ENCODE assay signal across 12 cellular contexts in the genomic region with DNA sequence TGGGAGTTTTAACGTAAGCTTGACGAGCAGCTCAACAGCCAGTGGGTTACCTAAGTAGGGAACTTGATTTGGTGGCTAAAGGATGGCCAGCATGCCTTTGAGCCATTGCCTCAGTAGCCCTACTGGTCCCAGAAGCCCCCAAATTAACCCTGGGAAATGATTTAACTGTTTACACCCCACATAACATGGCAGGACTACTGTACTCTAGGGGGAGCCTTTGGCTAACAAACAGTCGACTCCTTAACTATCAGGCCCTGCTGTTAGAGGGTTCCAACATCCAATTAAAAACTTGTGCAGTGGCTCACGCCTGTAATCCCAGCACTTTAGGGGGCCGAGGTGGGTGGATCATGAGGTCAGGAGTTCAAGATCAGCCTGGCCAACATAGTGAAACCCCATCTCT. TPM values are rescaled to one million over a fixed set of nuclear protein-coding genes. Genes with fewer than 3 reads are reported as not detected.
DNase-seq lines count a peak whose midpoint lies in the region; ATAC-seq, FAIRE-seq and TF ChIP-seq lines count a peak whose summit lies in the region.
"Had no signal": no experiment of that assay in that cellular context is flagged by ENCODE, and none has a peak within 500 bp of the region (broad histone marks: within the 10 kb centered on the region; RNA-seq: fewer than 3 reads in every experiment).

No MANE protein-coding gene starts in this region.

- peaks cover 11% of the 10 kb centered on the region for H3K4me1 Mint-ChIP-seq in activated CD8-positive, alpha-beta T cell treated with anti-CD3 and anti-CD28 coated beads, Interleukin-2, amount 10 ng/mL, durations not matched to agents 7 days and 5 days (ENCODE audit: low read depth)

- peaks cover 14% of the 10 kb centered on the region for H3K36me3 Mint-ChIP-seq in activated CD8-positive, alpha-beta T cell treated with anti-CD3 and anti-CD28 coated beads, Interleukin-2, amount 10 ng/mL, durations not matched to agents 7 days and 5 days (ENCODE audit: low read depth)

- H3K27me3 ChIP-seq in left ventricle myocardium inferior (ENCODE audit: low read depth) (no peaks in the 10 kb centered on the region), bronchial epithelial cell (ENCODE audit: control insufficient read depth, insufficient read depth, low read length) (no peaks in the 10 kb centered on the region)

- TF ChIP-seq CTCF in left ventricle myocardium inferior (IDR thresholded peaks at IDR 0.05; ENCODE audit: borderline replicate concordance) (peak; percentile 9), bronchial epithelial cell (IDR thresholded peaks at IDR 0.05; ENCODE audit: insufficient read depth, low read length, severe bottlenecking) (peak; percentile 17)

- intact Hi-C loops in left ventricle myocardium inferior (cut with micrococcal nuclease) (no loop called here), left cardiac atrium (cut with DNase I) (no loop called here), left colon (cut with DNase I, micrococcal nuclease) (loop anchor here in 1 of 2 donors (5.0 kb wide), 1 partner anchor 272 kb away; no protein-coding TSS in a partner anchor)

- POLR2A ChIA-PET in activated CD8-positive, alpha-beta T cell treated with anti-CD3 and anti-CD28 coated beads, Interleukin-2, amount 10 ng/mL, durations not matched to agents 7 days and 5 days (lab: Charles Lee) = no interaction called here

- H3K27ac ChIP-seq in left ventricle myocardium inferior (replicated peaks) = no peak overlapping the region

- no peak for FAIRE-seq in bronchial epithelial cell (lab: Jason Lieb, UNC)

- peaks cover 22% of the 10 kb centered on the region for H3K9me3 ChIP-seq in left ventricle myocardium inferior (replicated peaks)

- H3K4me3 ChIP-seq in left ventricle myocardium inferior (no peak overlapping the region), bronchial epithelial cell (ENCODE audit: low read depth, low read length) (no peak overlapping the region)

- peaks cover 6% of the 10 kb centered on the region for H3K27me3 Mint-ChIP-seq in activated CD8-positive, alpha-beta T cell treated with anti-CD3 and anti-CD28 coated beads, Interleukin-2, amount 10 ng/mL, durations not matched to agents 7 days and 5 days (ENCODE audit: low read depth)

- H3K4me1 ChIP-seq in left ventricle myocardium inferior = peaks cover 4% of the 10 kb centered on the region

- H3K36me3 ChIP-seq in left ventricle myocardium inferior (no peaks in the 10 kb centered on the region), bronchial epithelial cell (ENCODE audit: control insufficient read depth, insufficient read depth, low read length) (no peaks in the 10 kb centered on the region)

- DNase-seq in left ventricle myocardium inferior (no peak), left cardiac atrium (no peak), NCI-H82 (lab: John Stamatoyannopoulos, UW) (peak; percentile 81), bronchial epithelial cell (ENCODE audit: low read depth) (peak; percentile 17), pons (ENCODE audit: low spot score) (no peak), NCI-H2196 treated with DMSO at 0.1 percent for 48 hours (lab: John Stamatoyannopoulos, UW; ENCODE audit: unreplicated experiment) (no peak), left colon (no peak)
- DNase-seq in activated CD8-positive, alpha-beta T cell treated with anti-CD3 and anti-CD28 coated beads, Interleukin-2, amount 10 ng/mL, durations not matched to agents 7 days and 5 days = no peak
- DNase-seq: activated CD4-positive, alpha-beta T cell treated with anti-CD3 and anti-CD28 coated beads, Interleukin-2, amount 50 U/mL, for 48 hours; activated naive CD4-positive, alpha-beta T cell treated with anti-CD3 and anti-CD28 coated beads for 36 hours; mesenchymal stem cell had no signal

- no peak overlapping the region for H3K27ac Mint-ChIP-seq in activated CD8-positive, alpha-beta T cell treated with anti-CD3 and anti-CD28 coated beads, Interleukin-2, amount 10 ng/mL, durations not matched to agents 7 days and 5 days
- H3K27ac Mint-ChIP-seq: activated naive CD4-positive, alpha-beta T cell treated with anti-CD3 and anti-CD28 coated beads for 36 hours had no signal

- H3K9me3 Mint-ChIP-seq in activated CD8-positive, alpha-beta T cell treated with anti-CD3 and anti-CD28 coated beads, Interleukin-2, amount 10 ng/mL, durations not matched to agents 7 days and 5 days (ENCODE audit: insufficient read depth) = peaks cover 24% of the 10 kb centered on the region

- CTCF ChIA-PET in activated CD8-positive, alpha-beta T cell treated with anti-CD3 and anti-CD28 coated beads, Interleukin-2, amount 10 ng/mL, durations not matched to agents 7 days and 5 days (lab: Charles Lee) = interaction anchor here (1.1 to 3.9 kb wide), 7 partner anchors 10 to 85 kb away, joined by 3 to 12 read pairs (median 4); no protein-coding TSS in a partner anchor

- ATAC-seq in left cardiac atrium (no peak), left colon (no peak)
- no peak for ATAC-seq in activated CD8-positive, alpha-beta T cell treated with anti-CD3 and anti-CD28 coated beads, Interleukin-2, amount 10 ng/mL, durations not matched to agents 7 days and 5 days

- no peak overlapping the region for H3K4me3 Mint-ChIP-seq in activated CD8-positive, alpha-beta T cell treated with anti-CD3 and anti-CD28 coated beads, Interleukin-2, amount 10 ng/mL, durations not matched to agents 7 days and 5 days
- H3K4me3 Mint-ChIP-seq: activated naive CD4-positive, alpha-beta T cell treated with anti-CD3 and anti-CD28 coated beads for 36 hours had no signal

RNA-seq across cellular contexts. Expression of a gene that starts 9.4 kb away (rescaled TPM):
- total RNA-seq in left ventricle myocardium inferior (73.0 TPM), left cardiac atrium (10 to 100 TPM; 10.7 to 28.5 TPM), bronchial epithelial cell (not detected in 2 replicates), left colon (not detected)
- under 1 TPM in 1 of 2 experiments, not detected in 1; 0.13 TPM for total RNA-seq in activated CD8-positive, alpha-beta T cell treated with anti-CD3 and anti-CD28 coated beads, Interleukin-2, amount 10 ng/mL, durations not matched to agents 7 days and 5 days
- total RNA-seq: activated naive CD4-positive, alpha-beta T cell treated with anti-CD3 and anti-CD28 coated beads for 36 hours; NCI-H460 had no signal

RNA-seq across cellular contexts. Expression of a gene that starts 21.0 kb away (rescaled TPM):
- total RNA-seq in left ventricle myocardium inferior (18.9 TPM), left cardiac atrium (10 to 100 TPM; 17.6 to 22.1 TPM), bronchial epithelial cell (6.8 and 8.2 TPM in 2 replicates), left colon (10 to 100 TPM; 22.1 to 23.9 TPM)
- 10 to 100 TPM; 35.2 to 39.3 TPM for total RNA-seq in activated CD8-positive, alpha-beta T cell treated with anti-CD3 and anti-CD28 coated beads, Interleukin-2, amount 10 ng/mL, durations not matched to agents 7 days and 5 days

RNA-seq across cellular contexts. Expression of a gene that starts 43.8 kb away (rescaled TPM):
- total RNA-seq in left ventricle myocardium inferior (10.0 TPM), left cardiac atrium (1 to 10 TPM; 8.8 to 9.4 TPM), bronchial epithelial cell (9.5 and 14.6 TPM in 2 replicates), left colon (1 to 10 TPM; 6.8 to 8.6 TPM)
- total RNA-seq in activated CD8-positive, alpha-beta T cell treated with anti-CD3 and anti-CD28 coated beads, Interleukin-2, amount 10 ng/mL, durations not matched to agents 7 days and 5 days = 10 to 100 TPM; 21.0 to 21.8 TPM

RNA-seq across cellular contexts. Expression of a gene that starts 43.9 kb away (rescaled TPM):
- total RNA-seq in left ventricle myocardium inferior = 7.3 TPM
- total RNA-seq in left cardiac atrium = 1 to 10 TPM; 7.9 to 8.4 TPM
- 26.6 and 27.5 TPM in 2 replicates for total RNA-seq in bronchial epithelial cell
- total RNA-seq in activated CD8-positive, alpha-beta T cell treated with anti-CD3 and anti-CD28 coated beads, Interleukin-2, amount 10 ng/mL, durations not matched to agents 7 days and 5 days = 10 to 100 TPM; 16.1 to 17.7 TPM
- 10 to 100 TPM in 1 of 2 donors, 1 to 10 TPM in 1; 9.2 to 10.1 TPM for total RNA-seq in left colon

Comparison
In these comparisons a context has a peak if more than half of its experiments do, and no peak if none do; other contexts are left out.
1. DNase-seq: peak in NCI-H82 (single experiment) and bronchial epithelial cell (single experiment); none in left ventricle myocardium inferior (single experiment), left cardiac atrium (single experiment), pons (single experiment), NCI-H2196 treated with DMSO at 0.1 percent for 48 hours (single experiment), activated CD8-positive, alpha-beta T cell treated with anti-CD3 and anti-CD28 coated beads, Interleukin-2, amount 10 ng/mL, durations not matched to agents 7 days and 5 days (single experiment) and left colon (0 of 2).
2. RNA of a gene that starts 9.4 kb away (total RNA-seq): 73.0 TPM in left ventricle myocardium inferior (single experiment) and 10.7 to 28.5 TPM in left cardiac atrium; 0.13 TPM in activated CD8-positive, alpha-beta T cell treated with anti-CD3 and anti-CD28 coated beads, Interleukin-2, amount 10 ng/mL, durations not matched to agents 7 days and 5 days, not detected in bronchial epithelial cell and not detected in left colon; every median in the first group is over 10 times any median in the second.